Comparison of ENCODE assay signal across 1 cellular context in genomic region chr17:55750750-55751641, GRCh38.
A peak's percentile ranks its signal among the peaks of the same experiment; 100 is the strongest.
TF ChIP-seq lines count a peak whose summit lies in the region.

Gene PCTP, plus strand, starts transcription at chr17:55751051. Its CDS starts 53 bp downstream, at chr17:55751104.

TF ChIP-seq in K562, 482 proteins besides CTCF, POLR2A, EP300 and RAD21 (continued from another document and continues in another):
- TF ChIP-seq CTCFL (IDR thresholded peaks at IDR 0.05; ENCODE audit: borderline replicate concordance, insufficient read depth, low read depth, low read length, poor library complexity, severe bottlenecking) (peak; percentile 44), SREBF1 (IDR thresholded peaks at IDR 0.05; ENCODE audit: borderline replicate concordance, low read depth, low read length) (no peak), GABPB1 (CRISPR knock-in tag; IDR thresholded peaks at IDR 0.05) (peak; percentile 91), MNT (conservative IDR thresholded peaks at IDR 0.05) (peak; percentile 42 to 75), ID3 (CRISPR knock-in tag; IDR thresholded peaks at IDR 0.05) (no peak), ID3 (tag; IDR thresholded peaks at IDR 0.05) (peak; percentile 79; the same call in 1 of the 2 replicates), CTBP1 (IDR thresholded peaks at IDR 0.05; ENCODE audit: borderline replicate concordance) (peak; percentile 95), ZBTB43 (CRISPR knock-in tag; IDR thresholded peaks at IDR 0.05) (no peak), ETV5 (CRISPR knock-in tag; IDR thresholded peaks at IDR 0.05; ENCODE audit: low read depth) (peak; percentile 62; the same call in 1 of the 2 replicates), ARID1B (IDR thresholded peaks at IDR 0.05) (peak; percentile 37; the same call in 1 of the 2 replicates), KDM2B (CRISPR knock-in tag; IDR thresholded peaks at IDR 0.05) (peak; percentile 67; the same call in 1 of the 2 replicates), EHMT2 (IDR thresholded peaks at IDR 0.05) (no peak), ZNF740 (CRISPR knock-in tag; IDR thresholded peaks at IDR 0.05) (0 out of 2 replicates have a peak, but pooled peaks have one; percentile 29), ZNF740 (tag; IDR thresholded peaks at IDR 0.05) (no peak), ETV1 (tag; conservative IDR thresholded peaks at IDR 0.05; ENCODE audit: low read depth) (peak; percentile 88), UBTF (IDR thresholded peaks at IDR 0.05; ENCODE audit: borderline replicate concordance in 1 of 2, low read depth in 2 of 2, low read length in 2 of 2) (peak; percentile 85 to 89), MLLT1 (IDR thresholded peaks at IDR 0.05) (0 out of 4 replicates have a peak, but pooled peaks of 1 of the 2 experiments have one; percentile 26), DPF2 (IDR thresholded peaks at IDR 0.05) (peak; percentile 36; the same call in 1 of the 2 replicates), ZNF644 (tag; IDR thresholded peaks at IDR 0.05; ENCODE audit: low read depth) (0 out of 2 replicates have a peak, but pooled peaks have one; percentile 47), ZMIZ1 (IDR thresholded peaks at IDR 0.05; ENCODE audit: low read depth in 2 of 2, low read length in 2 of 2) (no peak), C11orf30 (IDR thresholded peaks at IDR 0.05; ENCODE audit: low read depth) (peak; percentile 76), BCOR (IDR thresholded peaks at IDR 0.05) (peak; percentile 30; the same call in 1 of the 2 replicates), THAP12 (CRISPR knock-in tag; IDR thresholded peaks at IDR 0.05) (peak; percentile 73; the same call in 1 of the 2 replicates), NBN (IDR thresholded peaks at IDR 0.05; ENCODE audit: low read depth) (0 out of 2 replicates have a peak, but pooled peaks have one; percentile 77), BRD4 (IDR thresholded peaks at IDR 0.05) (peak; percentile 48; the same call in 1 of the 2 replicates), GTF2E2 (tag; IDR thresholded peaks at IDR 0.05) (peak; percentile 66; the same call in 1 of the 2 replicates), RERE (CRISPR knock-in tag; IDR thresholded peaks at IDR 0.05; ENCODE audit: borderline replicate concordance) (no peak), ATF7 (IDR thresholded peaks at IDR 0.05) (peak; percentile 74; the same call in 1 of the 2 replicates)
